9 cellular contexts compared by ENCODE assay signal in the genomic region with DNA sequence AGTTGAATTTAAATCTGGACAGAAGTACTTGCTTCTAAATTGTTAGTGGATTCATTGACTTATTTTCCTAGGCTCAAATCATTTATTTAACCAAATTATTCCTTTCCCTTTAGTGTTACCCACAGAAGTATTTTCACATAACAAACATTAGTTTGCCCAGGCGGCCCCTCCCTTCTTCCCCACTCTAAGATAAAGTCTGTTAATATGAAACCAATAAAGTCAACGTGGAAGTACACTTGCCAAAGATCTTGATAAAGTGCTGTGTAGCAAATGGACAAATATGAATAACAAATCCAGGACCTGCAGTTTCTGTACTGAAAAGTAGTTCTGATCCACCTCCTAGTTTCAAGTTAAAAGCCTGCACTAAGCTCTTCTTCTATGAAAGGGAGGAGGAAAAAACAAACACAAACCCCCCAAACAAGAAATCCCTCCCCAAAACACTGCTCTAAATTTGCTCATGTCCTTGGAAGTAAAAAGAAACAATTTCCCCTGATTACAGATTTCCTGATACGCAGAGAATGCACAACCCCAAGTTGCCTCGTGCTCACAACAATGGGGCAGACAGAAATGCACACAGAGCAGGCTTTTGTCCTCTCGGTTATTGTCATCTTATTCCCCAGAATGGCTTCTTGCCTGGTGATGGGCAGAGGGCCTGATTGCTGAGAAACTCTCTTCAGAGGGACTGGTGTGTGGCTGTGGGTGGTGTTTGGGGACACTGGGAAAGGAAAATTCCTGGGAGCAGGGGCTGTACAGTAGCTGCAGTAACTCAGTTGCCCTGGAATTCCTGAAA. TPM values are rescaled to one million over a fixed set of nuclear protein-coding genes. Genes with fewer than 3 reads are reported as not detected.
DNase-seq lines count a peak whose midpoint lies in the region; ATAC-seq and TF ChIP-seq lines count a peak whose summit lies in the region.
"Had no signal": no experiment of that assay in that cellular context is flagged by ENCODE, and none has a peak within 500 bp of the region (broad histone marks: within the 10 kb centered on the region; RNA-seq: fewer than 3 reads in every experiment).

No MANE protein-coding gene starts in this region.

- H3K79me2 ChIP-seq in DND-41 (ENCODE audit: insufficient read depth, low read length): peaks cover 18% of the 10 kb centered on the region; the same call in 1 of the 2 replicates
- H3K79me2 ChIP-seq in PC-3 (ENCODE audit: low read length): no peaks in the 10 kb centered on the region
- no peaks in the 10 kb centered on the region for H3K79me2 ChIP-seq in osteoblast (ENCODE audit: insufficient read depth, low read length)
- no peaks in the 10 kb centered on the region for H3K79me2 ChIP-seq in MM.1S (ENCODE audit: low read length)

- H3F3A ChIP-seq in PC-3 (ENCODE audit: low read length, unreplicated experiment) (peaks cover 8% of the 10 kb centered on the region), MM.1S (ENCODE audit: insufficient read depth, low read length) (peaks cover 35% of the 10 kb centered on the region)

- H4K20me1 ChIP-seq in DND-41 (ENCODE audit: insufficient read depth, low read length): no peaks in the 10 kb centered on the region
- H4K20me1 ChIP-seq in PC-3 (ENCODE audit: low read length): no peaks in the 10 kb centered on the region
- no peaks in the 10 kb centered on the region for H4K20me1 ChIP-seq in osteoblast (ENCODE audit: insufficient read depth, low read length)
- no peaks in the 10 kb centered on the region for H4K20me1 ChIP-seq in MM.1S (ENCODE audit: insufficient read depth, low read length)

- H3K4me3 ChIP-seq in DND-41 (ENCODE audit: low read depth in 1 of 2, low read length in 2 of 2): peak overlapping the region in 1 of 2 experiments; percentile 37; a peak in 1 of 4 replicates
- no peak overlapping the region for H3K4me3 ChIP-seq in PC-3 (ENCODE audit: low read length)
- no peak overlapping the region for H3K4me3 ChIP-seq in effector memory CD4-positive, alpha-beta T cell (ENCODE audit: insufficient read depth, low read depth, low read length, poor library complexity, severe bottlenecking)
- H3K4me3 ChIP-seq in osteoblast (ENCODE audit: insufficient read depth, low read length): no peak overlapping the region
- H3K4me3 ChIP-seq in MM.1S (ENCODE audit: low read length): no peak overlapping the region
- H3K4me3 ChIP-seq: cardiac muscle cell had no signal

- TF ChIP-seq CTCF in DND-41 (IDR thresholded peaks at IDR 0.05; ENCODE audit: borderline replicate concordance, extremely low read depth, low read length, poor library complexity, severe bottlenecking): no peak
- no peak for TF ChIP-seq CTCF in PC-3 (conservative IDR thresholded peaks at IDR 0.05; ENCODE audit: low read depth, low read length)
- TF ChIP-seq CTCF in osteoblast (IDR thresholded peaks at IDR 0.05; ENCODE audit: extremely low read depth, low read depth, low read length): no peak
- TF ChIP-seq CTCF in MM.1S (IDR thresholded peaks at IDR 0.05; ENCODE audit: low read length): no peak

- no peaks in the 10 kb centered on the region for H3K36me3 ChIP-seq in DND-41 (ENCODE audit: insufficient read depth, low read length)
- H3K36me3 ChIP-seq in PC-3 (ENCODE audit: low read depth, low read length): no peaks in the 10 kb centered on the region
- H3K36me3 ChIP-seq in effector memory CD4-positive, alpha-beta T cell (ENCODE audit: control insufficient read depth, insufficient read depth, low read length): no peaks in the 10 kb centered on the region
- H3K36me3 ChIP-seq in osteoblast (ENCODE audit: insufficient read depth, low read length): no peaks in the 10 kb centered on the region
- no peaks in the 10 kb centered on the region for H3K36me3 ChIP-seq in MM.1S (replicated peaks; ENCODE audit: insufficient read depth, low read length)
- H3K36me3 ChIP-seq: cardiac muscle cell had no signal

- H3K4me2 ChIP-seq in DND-41 (ENCODE audit: insufficient read depth, low read length): peak overlapping the region; percentile 67
- no peak overlapping the region for H3K4me2 ChIP-seq in PC-3 (ENCODE audit: low read length)
- no peak overlapping the region for H3K4me2 ChIP-seq in osteoblast (ENCODE audit: insufficient read depth, low read length)
- H3K4me2 ChIP-seq in MM.1S (ENCODE audit: low read depth, low read length): no peak overlapping the region

- intact Hi-C loops in PC-3 (cut with micrococcal nuclease): no loop called here

- no peaks in the 10 kb centered on the region for H3K27me3 ChIP-seq in DND-41 (ENCODE audit: insufficient read depth, low read length, poor library complexity)
- H3K27me3 ChIP-seq in PC-3 (ENCODE audit: low read length): no peaks in the 10 kb centered on the region
- no peaks in the 10 kb centered on the region for H3K27me3 ChIP-seq in effector memory CD4-positive, alpha-beta T cell (replicated peaks; ENCODE audit: control insufficient read depth, insufficient read depth, low read length, poor library complexity, severe bottlenecking)
- no peaks in the 10 kb centered on the region for H3K27me3 ChIP-seq in osteoblast (ENCODE audit: insufficient read depth, low read length)
- no peaks in the 10 kb centered on the region for H3K27me3 ChIP-seq in MM.1S (replicated peaks; ENCODE audit: insufficient read depth, low read length)
- H3K27me3 ChIP-seq: cardiac muscle cell had no signal

- CTCF ChIA-PET in PC-3 (lab: Charles Lee): no interaction called here

- H3K9me3 ChIP-seq in DND-41 (ENCODE audit: insufficient read depth, low read length, severe bottlenecking): no peaks in the 10 kb centered on the region
- no peaks in the 10 kb centered on the region for H3K9me3 ChIP-seq in PC-3 (ENCODE audit: low read length)
- no peaks in the 10 kb centered on the region for H3K9me3 ChIP-seq in effector memory CD4-positive, alpha-beta T cell (ENCODE audit: control insufficient read depth, low read length)
- H3K9me3 ChIP-seq in osteoblast (ENCODE audit: low read depth, low read length): no peaks in the 10 kb centered on the region
- H3K9me3 ChIP-seq in MM.1S (replicated peaks; ENCODE audit: insufficient read depth, low read length): no peaks in the 10 kb centered on the region

- POLR2A ChIA-PET in PC-3 (lab: Charles Lee; ENCODE audit: unreplicated experiment): no interaction called here

- H3K9ac ChIP-seq in DND-41 (ENCODE audit: low read depth, low read length) (peak overlapping the region; percentile 64), PC-3 (ENCODE audit: low read length) (no peak overlapping the region), MM.1S (ENCODE audit: low read length) (no peak overlapping the region)

- ATAC-seq in DND-41 (ENCODE audit: insufficient read depth, low read depth): 0 out of 3 replicates have a peak, but pooled peaks have one; percentile 29
- no peak for ATAC-seq in PC-3
- no peak for ATAC-seq in HG02759 (IDR thresholded peaks at IDR 0.05; ENCODE audit: unreplicated experiment)

- no TSS peak for BruUV-seq in PC-3 (replicated peaks; lab: Mats Ljungman, UMichigan)

- H3K4me1 ChIP-seq in DND-41 (ENCODE audit: insufficient read depth, low read length): peaks cover 65% of the 10 kb centered on the region
- peaks cover 59% of the 10 kb centered on the region for H3K4me1 ChIP-seq in PC-3 (ENCODE audit: insufficient read depth, low read length)
- peaks cover 40% of the 10 kb centered on the region for H3K4me1 ChIP-seq in effector memory CD4-positive, alpha-beta T cell (ENCODE audit: control insufficient read depth, insufficient read depth, low read length, poor library complexity, severe bottlenecking)
- H3K4me1 ChIP-seq in osteoblast (ENCODE audit: insufficient read depth, low read length): peaks cover 21% of the 10 kb centered on the region
- peaks cover 32% of the 10 kb centered on the region for H3K4me1 ChIP-seq in MM.1S (ENCODE audit: low read length)

- H2AFZ ChIP-seq in DND-41 (ENCODE audit: low read depth, low read length) (peak overlapping the region; percentile 63), PC-3 (ENCODE audit: low read length) (0 out of 2 replicates have a peak overlapping the region, but pooled peaks have one; percentile 29), osteoblast (ENCODE audit: low read length) (peak overlapping the region; percentile 75), MM.1S (ENCODE audit: low read length) (no peak overlapping the region)

- H3K9me2 ChIP-seq in PC-3 (replicated peaks; ENCODE audit: low read length): no peaks in the 10 kb centered on the region
- no peaks in the 10 kb centered on the region for H3K9me2 ChIP-seq in MM.1S (replicated peaks; ENCODE audit: insufficient read depth, low read length)

- DNase-seq in DND-41 (no peak), PC-3 (no peak), osteoblast (ENCODE audit: insufficient read length, low spot score, missing footprints) (no peak), SKM-1 (lab: John Stamatoyannopoulos, UW; ENCODE audit: unreplicated experiment) (no peak), MM.1S (no peak)
- no peak for DNase-seq in effector memory CD4-positive, alpha-beta T cell
- no peak for DNase-seq in activated CD4-positive, CD25-positive, alpha-beta regulatory T cell (lab: John Stamatoyannopoulos, UW)

- peak overlapping the region; percentile 100 for H3K27ac ChIP-seq in DND-41 (ENCODE audit: low read length)
- H3K27ac ChIP-seq in PC-3 (ENCODE audit: low read length): no peak overlapping the region
- peak overlapping the region; percentile 70 for H3K27ac ChIP-seq in effector memory CD4-positive, alpha-beta T cell (ENCODE audit: insufficient read depth, low read length, poor library complexity, severe bottlenecking)
- H3K27ac ChIP-seq in osteoblast (ENCODE audit: low read depth, low read length): no peak overlapping the region
- no peak overlapping the region for H3K27ac ChIP-seq in MM.1S (ENCODE audit: low read length)
- H3K27ac ChIP-seq: cardiac muscle cell had no signal

RNA-seq across cellular contexts. Expression of gene TMSB4X, which starts 23.2 kb away (rescaled TPM):
- total RNA-seq in PC-3 (2014; rRNA removed) (1,640 and 2,159 TPM in 2 replicates), osteoblast (5,120 and 5,652 TPM in 2 replicates)

RNA-seq across cellular contexts. Expression of gene FAM9C, which starts 46.3 kb away (rescaled TPM):
- total RNA-seq in PC-3 (2014; rRNA removed) (not detected in 2 replicates), osteoblast (under 0.01 TPM in 1 of 2 replicates, not detected in the other)
- total RNA-seq: cardiac muscle cell had no signal

Comparison
In these comparisons a context has a peak if more than half of its experiments do, and no peak if none do; other contexts are left out.
1. H3K27ac ChIP-seq: peak in DND-41 (single experiment) and effector memory CD4-positive, alpha-beta T cell (single experiment); none in PC-3 (single experiment), osteoblast (single experiment) and MM.1S (single experiment).